Comparison of ENCODE assay signal across 1 cellular context in genomic region chr16:27806388-27806787, GRCh38.
TF ChIP-seq lines count a peak whose summit lies in the region.

No MANE protein-coding gene starts in this region.

TF ChIP-seq in A549, 52 proteins besides CTCF, POLR2A, EP300 and RAD21 (continued from another document):
- TF ChIP-seq, protein P1, sequence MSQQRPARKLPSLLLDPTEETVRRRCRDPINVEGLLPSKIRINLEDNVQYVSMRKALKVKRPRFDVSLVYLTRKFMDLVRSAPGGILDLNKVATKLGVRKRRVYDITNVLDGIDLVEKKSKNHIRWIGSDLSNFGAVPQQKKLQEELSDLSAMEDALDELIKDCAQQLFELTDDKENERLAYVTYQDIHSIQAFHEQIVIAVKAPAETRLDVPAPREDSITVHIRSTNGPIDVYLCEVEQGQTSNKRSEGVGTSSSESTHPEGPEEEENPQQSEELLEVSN (IDR thresholded peaks at IDR 0.05; ENCODE audit: borderline replicate concordance, low read depth), result no peak
- no peak for TF ChIP-seq SMC3 (IDR thresholded peaks at IDR 0.05)
- no peak for TF ChIP-seq HOXB13 (CRISPR knock-in tag; IDR thresholded peaks at IDR 0.05; ENCODE audit: low read depth)
